Comparison of ENCODE assay signal across 20 cellular contexts in genomic region chr11:112537846-112538330, GRCh38.
DNase-seq lines count a peak whose midpoint lies in the region; ATAC-seq and TF ChIP-seq lines count a peak whose summit lies in the region.
"Had no signal": no experiment of that assay in that cellular context is flagged by ENCODE, and none has a peak within 500 bp of the region (broad histone marks: within the 10 kb centered on the region; RNA-seq: fewer than 3 reads in every experiment).

No MANE protein-coding gene starts in this region.

- POLR2A ChIA-PET in A673 (lab: Charles Lee; ENCODE audit: low non-redundant PET), result no interaction called here

- H3K4me3 ChIP-seq in A673 (ENCODE audit: low read depth, low read length, poor library complexity, severe bottlenecking), result no peak overlapping the region
- no peak overlapping the region for H3K4me3 ChIP-seq in aorta (ENCODE audit: low read length in 2 of 2)
- H3K4me3 ChIP-seq: sigmoid colon, suprapubic skin had no signal

- peak; percentile 40 for ATAC-seq in GM18520 (IDR thresholded peaks at IDR 0.05; ENCODE audit: unreplicated experiment)
- ATAC-seq in esophagus mucosa, result peak; percentile 86
- no peak for ATAC-seq in HG03095 (IDR thresholded peaks at IDR 0.05; ENCODE audit: unreplicated experiment)
- ATAC-seq in aorta (ENCODE audit: low FRiP score), result no peak
- ATAC-seq: left lobe of liver, Right ventricle myocardium inferior had no signal

- DNase-seq in A673 (ENCODE audit: low spot score), result peak; percentile 72
- DNase-seq in OCI-M1 (lab: John Stamatoyannopoulos, UW), result peak; percentile 94
- DNase-seq in GM13977 (ENCODE audit: low spot score), result no peak
- DNase-seq in globus pallidus (ENCODE audit: low spot score), result no peak
- no peak for DNase-seq in aorta
- DNase-seq: activated CD4-positive, alpha-beta T cell treated with anti-CD3 and anti-CD28 coated beads for 4 hours; central memory CD4-positive, alpha-beta T cell; effector memory CD4-positive, alpha-beta T cell; GDM1; H9; MM.1S; NCI-H2107; NCI-H82; sigmoid colon had no signal

- peaks cover 31% of the 10 kb centered on the region for H3K4me1 ChIP-seq in A673 (ENCODE audit: insufficient read depth, low read length, poor library complexity, severe bottlenecking)
- H3K4me1 ChIP-seq in aorta (ENCODE audit: control insufficient read depth in 1 of 2, insufficient read depth in 2 of 2, low read length in 2 of 2), result no peaks in the 10 kb centered on the region
- H3K4me1 ChIP-seq: suprapubic skin had no signal

- in situ Hi-C loops in GM13977 (cut with MboI; ENCODE audit: low pct_unique_long_range_greater_than_20kb, low sequenced_read_pairs, unreplicated experiment), result no loop called here

- no peaks in the 10 kb centered on the region for H3K9me3 ChIP-seq in A673 (ENCODE audit: low read depth, low read length, poor library complexity, severe bottlenecking)
- no peaks in the 10 kb centered on the region for H3K9me3 ChIP-seq in aorta (ENCODE audit: control insufficient read depth, low read length)
- H3K9me3 ChIP-seq: sigmoid colon, suprapubic skin had no signal

- CTCF ChIA-PET in A673 (lab: Charles Lee), result no interaction called here

- TF ChIP-seq CTCF in A673 (conservative IDR thresholded peaks at IDR 0.05; ENCODE audit: low read depth, low read length) (no peak), GM13977 (IDR thresholded peaks at IDR 0.05; ENCODE audit: extremely low read depth, insufficient read depth, missing control alignments) (no peak)

- no peaks in the 10 kb centered on the region for H3K27me3 ChIP-seq in A673 (replicated peaks; ENCODE audit: insufficient read depth, low read depth, low read length, poor library complexity)
- H3K27me3 ChIP-seq in aorta (ENCODE audit: control insufficient read depth in 1 of 2, insufficient read depth in 2 of 2, low read length in 1 of 2), result no peaks in the 10 kb centered on the region
- H3K27me3 ChIP-seq: sigmoid colon had no signal

- H3K36me3 ChIP-seq in A673 (ENCODE audit: insufficient read depth, low read length, poor library complexity, severe bottlenecking) (no peaks in the 10 kb centered on the region), aorta (ENCODE audit: control insufficient read depth in 1 of 2, insufficient read depth in 2 of 2, low read length in 1 of 2) (no peaks in the 10 kb centered on the region)
- H3K36me3 ChIP-seq: sigmoid colon, suprapubic skin had no signal

- H3K27ac ChIP-seq in A673 (ENCODE audit: low read depth, low read length, poor library complexity, severe bottlenecking), result no peak overlapping the region
- H3K27ac ChIP-seq in aorta (ENCODE audit: low read depth in 1 of 2, low read length in 2 of 2), result no peak overlapping the region
- H3K27ac ChIP-seq: sigmoid colon, suprapubic skin had no signal

- no TSS peak for BruUV-seq in A673 (replicated peaks; lab: Mats Ljungman, UMichigan)

- intact Hi-C loops in A673 (cut with micrococcal nuclease; ENCODE audit: unreplicated experiment) (no loop called here), aorta (cut with DNase I) (no loop called here)

Comparison
In these comparisons a context has a peak if more than half of its experiments do, and no peak if none do; other contexts are left out.
1. DNase-seq: peak in A673 (single experiment) and OCI-M1 (single experiment); none in GM13977 (single experiment), globus pallidus (single experiment) and aorta (0 of 2).
2. ATAC-seq: peak in GM18520 (single experiment) and esophagus mucosa (single experiment); none in HG03095 (single experiment) and aorta (single experiment).